17 cellular contexts compared by ENCODE assay signal in genomic region chr3:66196633-66197032, GRCh38. TPM values are rescaled to one million over a fixed set of nuclear protein-coding genes. Genes with fewer than 3 reads are reported as not detected.
DNase-seq lines count a peak whose midpoint lies in the region; ATAC-seq, FAIRE-seq and TF ChIP-seq lines count a peak whose summit lies in the region.
"Had no signal": no experiment of that assay in that cellular context is flagged by ENCODE, and none has a peak within 500 bp of the region (broad histone marks: within the 10 kb centered on the region; RNA-seq: fewer than 3 reads in every experiment).

No MANE protein-coding gene starts in this region.

- no peak overlapping the region for H2BK15ac ChIP-seq in neuronal stem cell (ENCODE audit: low read length)

- H3K4me1 ChIP-seq in neuronal stem cell (ENCODE audit: control insufficient read depth in 2 of 2, insufficient read depth in 1 of 2, low read depth in 1 of 2, low read length in 2 of 2), result peaks cover 0 to 2% of the 10 kb centered on the region in 2 donors

- H3K27me3 ChIP-seq in bronchial epithelial cell (ENCODE audit: control insufficient read depth, insufficient read depth, low read length), result peaks cover 4% of the 10 kb centered on the region
- no peaks in the 10 kb centered on the region for H3K27me3 ChIP-seq in neuronal stem cell (ENCODE audit: control insufficient read depth in 3 of 3, insufficient read depth in 3 of 3, low read depth in 1 of 3, low read length in 3 of 3)

- no peaks in the 10 kb centered on the region for H3K9me3 Mint-ChIP-seq in HFFc6
- no peaks in the 10 kb centered on the region for H3K9me3 Mint-ChIP-seq in nephron
- H3K9me3 Mint-ChIP-seq: activated B cell treated with CpG ODN at 0.5 μM for 24 hours; central memory CD8-positive, alpha-beta T cell; natural killer cell treated with Interleukin-12 subunit alpha and Interleukin-12 subunit beta and Interleukin-15 and Interleukin-18, amount 100 ng/mL, for 72 hours; stimulated activated effector memory CD8-positive, alpha-beta T cell treated with anti-CD3 and anti-CD28 coated beads, Interleukin-12 subunit alpha, Interleukin-12 subunit beta, amount 100 ng/mL, for 72 hours had no signal

- no peak overlapping the region for H4K8ac ChIP-seq in neuronal stem cell (ENCODE audit: low read depth, low read length)

- no peak overlapping the region for H2BK120ac ChIP-seq in neuronal stem cell (ENCODE audit: low read depth, low read length)

- H2AK5ac ChIP-seq in neuronal stem cell (ENCODE audit: low read depth, low read length), result no peak overlapping the region

- no peak overlapping the region for H2BK5ac ChIP-seq in neuronal stem cell (ENCODE audit: low read length)

- H3K4me3 ChIP-seq in bronchial epithelial cell (ENCODE audit: low read depth, low read length) (no peak overlapping the region), neuronal stem cell (ENCODE audit: low read length in 2 of 2) (no peak overlapping the region)
- H3K4me3 ChIP-seq: K562 had no signal

- H3K79me1 ChIP-seq in neuronal stem cell (ENCODE audit: low read depth, low read length), result no peaks in the 10 kb centered on the region

- H3K27ac Mint-ChIP-seq in HFFc6 (no peak overlapping the region), nephron (no peak overlapping the region)
- H3K27ac Mint-ChIP-seq: activated B cell treated with CpG ODN at 0.5 μM for 24 hours; natural killer cell treated with Interleukin-12 subunit alpha and Interleukin-12 subunit beta and Interleukin-15 and Interleukin-18, amount 100 ng/mL, for 72 hours; stimulated activated effector memory CD8-positive, alpha-beta T cell treated with anti-CD3 and anti-CD28 coated beads, Interleukin-12 subunit alpha, Interleukin-12 subunit beta, amount 100 ng/mL, for 72 hours had no signal

- no peak overlapping the region for H3K23ac ChIP-seq in neuronal stem cell (ENCODE audit: low read depth, low read length, poor library complexity)

- no peak overlapping the region for H3K27ac ChIP-seq in neuronal stem cell (replicated peaks; ENCODE audit: low read length)

- no peak overlapping the region for H3K9ac ChIP-seq in neuronal stem cell (ENCODE audit: low read depth, low read length, poor library complexity)

- H3K27me3 Mint-ChIP-seq in HFFc6 (ENCODE audit: insufficient read depth), result peaks cover 3% of the 10 kb centered on the region
- H3K27me3 Mint-ChIP-seq in nephron (ENCODE audit: low read depth), result peaks cover 13% of the 10 kb centered on the region

- no peak overlapping the region for H3K4ac ChIP-seq in neuronal stem cell (ENCODE audit: low read length)

- H3K4me2 ChIP-seq in neuronal stem cell (ENCODE audit: insufficient read depth, low read length, poor library complexity, severe bottlenecking), result no peak overlapping the region

- no peak overlapping the region for H2BK12ac ChIP-seq in neuronal stem cell (ENCODE audit: low read length)

- H3K18ac ChIP-seq in neuronal stem cell (ENCODE audit: low read length), result no peak overlapping the region

- H3K9me3 ChIP-seq in neuronal stem cell (replicated peaks in 1 of 2; ENCODE audit: control insufficient read depth in 2 of 2, insufficient read depth in 1 of 2, low read depth in 1 of 2, low read length in 2 of 2), result peaks cover 0 to 7% of the 10 kb centered on the region in 2 donors

- H3K4me1 Mint-ChIP-seq in HFFc6 (ENCODE audit: low read depth), result peaks cover 7% of the 10 kb centered on the region
- H3K4me1 Mint-ChIP-seq in nephron, result peaks cover 8% of the 10 kb centered on the region
- H3K4me1 Mint-ChIP-seq: activated B cell treated with CpG ODN at 0.5 μM for 24 hours; central memory CD8-positive, alpha-beta T cell had no signal

- H3K36me3 Mint-ChIP-seq in HFFc6 (ENCODE audit: low read depth) (no peaks in the 10 kb centered on the region), nephron (ENCODE audit: low read depth) (no peaks in the 10 kb centered on the region)
- H3K36me3 Mint-ChIP-seq: natural killer cell treated with Interleukin-12 subunit alpha and Interleukin-12 subunit beta and Interleukin-15 and Interleukin-18, amount 100 ng/mL, for 72 hours; stimulated activated effector memory CD8-positive, alpha-beta T cell treated with anti-CD3 and anti-CD28 coated beads, Interleukin-12 subunit alpha, Interleukin-12 subunit beta, amount 100 ng/mL, for 72 hours had no signal

- no peak overlapping the region for H3K14ac ChIP-seq in neuronal stem cell (ENCODE audit: low read length)

- no peaks in the 10 kb centered on the region for H3K36me3 ChIP-seq in bronchial epithelial cell (ENCODE audit: control insufficient read depth, insufficient read depth, low read length)
- no peaks in the 10 kb centered on the region for H3K36me3 ChIP-seq in neuronal stem cell (replicated peaks in 1 of 2; ENCODE audit: control insufficient read depth in 2 of 2, insufficient read depth in 2 of 2, low read length in 2 of 2)

- DNase-seq in AML-193 (lab: John Stamatoyannopoulos, UW), result peak; percentile 4 to 10
- no peak for DNase-seq in HFFc6
- DNase-seq in bronchial epithelial cell (ENCODE audit: low read depth), result peak; percentile 9
- DNase-seq in NCI-H1694 (lab: John Stamatoyannopoulos, UW), result no peak
- no peak for DNase-seq in neuronal stem cell (ENCODE audit: low spot score)
- DNase-seq: activated B cell treated with CpG ODN at 0.5 μM for 24 hours; islet precursor cell; NCI-H2171; SIG-M5; stimulated activated CD4-positive, alpha-beta T cell treated with anti-CD3 and anti-CD28 coated beads, Interleukin-1b, Interleukin-23, amount 100 ng/mL, for 48 hours had no signal

- TF ChIP-seq CTCF in HFFc6 (IDR thresholded peaks at IDR 0.05) (peak; percentile 79), bronchial epithelial cell (IDR thresholded peaks at IDR 0.05; ENCODE audit: insufficient read depth, low read length, severe bottlenecking) (no peak), nephron (IDR thresholded peaks at IDR 0.05; ENCODE audit: unreplicated experiment in 3 of 3) (peak; percentile 39 to 56 (median 41))

- no peak overlapping the region for H3K4me3 Mint-ChIP-seq in HFFc6
- no peak overlapping the region for H3K4me3 Mint-ChIP-seq in nephron
- H3K4me3 Mint-ChIP-seq: activated B cell treated with CpG ODN at 0.5 μM for 24 hours; central memory CD8-positive, alpha-beta T cell; natural killer cell treated with Interleukin-12 subunit alpha and Interleukin-12 subunit beta and Interleukin-15 and Interleukin-18, amount 100 ng/mL, for 72 hours; stimulated activated effector memory CD8-positive, alpha-beta T cell treated with anti-CD3 and anti-CD28 coated beads, Interleukin-12 subunit alpha, Interleukin-12 subunit beta, amount 100 ng/mL, for 72 hours had no signal

- no peak overlapping the region for H2AFZ ChIP-seq in neuronal stem cell (ENCODE audit: low read length)

- FAIRE-seq in bronchial epithelial cell (lab: Jason Lieb, UNC), result no peak
- FAIRE-seq: GM12891, K562 had no signal

- no peak overlapping the region for H4K91ac ChIP-seq in neuronal stem cell (ENCODE audit: low read depth, low read length, poor library complexity)

- ATAC-seq in GM21717 (IDR thresholded peaks at IDR 0.05; ENCODE audit: unreplicated experiment), result no peak
- ATAC-seq: K562; natural killer cell treated with Interleukin-12 subunit alpha and Interleukin-12 subunit beta and Interleukin-15 and Interleukin-18, amount 100 ng/mL, for 72 hours; stimulated activated effector memory CD8-positive, alpha-beta T cell treated with anti-CD3 and anti-CD28 coated beads, Interleukin-12 subunit alpha, Interleukin-12 subunit beta, amount 100 ng/mL, for 72 hours had no signal

RNA-seq across cellular contexts. Expression of gene SLC25A26, which starts 24.2 kb away (rescaled TPM):
- 10 to 100 TPM; 12.8 to 16.3 (median 13.6) TPM for total RNA-seq in HFFc6 (2021; fragmentation: NEBNext Ultra II Directional; extraction: Animal tissue kit (Norgen Biotek cat#: 25700))
- 28.3 and 39.0 TPM in 2 replicates for total RNA-seq in bronchial epithelial cell
- polyA plus RNA-seq in neuronal stem cell (2013, experiment 1 of 2), result 7.3 TPM
- 7.9 TPM for polyA plus RNA-seq in neuronal stem cell (2013, experiment 2 of 2)

Comparison
In these comparisons a context has a peak if more than half of its experiments do, and no peak if none do; other contexts are left out.
1. DNase-seq: peak in AML-193 (2 of 2) and bronchial epithelial cell (single experiment); none in HFFc6 (single experiment), NCI-H1694 (single experiment) and neuronal stem cell (single experiment).